In genomic region chr2:179686069-179686468, GRCh38 we compare ENCODE assay signal across 36 cellular contexts.
"Had no signal": no experiment of that assay in that cellular context is flagged by ENCODE, and none has a peak within 500 bp of the region (broad histone marks: within the 10 kb centered on the region; RNA-seq: fewer than 3 reads in every experiment).

No MANE protein-coding gene starts in this region.

- H3K9me3 ChIP-seq: MG63 had no signal

- H3K27me3 ChIP-seq: MG63 had no signal

- H3K36me3 ChIP-seq: MG63 had no signal

- DNase-seq: Karpas-422, Kasumi-1, MG63, MM.1S, MV-4-11, NCI-H1048, NCI-H1092, NCI-H1092 treated with DMSO at 0.1 percent for 48 hours, NCI-H1105, NCI-H1105 treated with DMSO at 0.1 percent for 48 hours, NCI-H1417, NCI-H1417 treated with DMSO at 0.1 percent for 48 hours, NCI-H1436, NCI-H1436 treated with DMSO at 0.1 percent for 48 hours, NCI-H146, NCI-H1694, NCI-H1694 treated with DMSO at 0.1 percent for 48 hours, NCI-H187, NCI-H187 treated with DMSO at 0.1 percent for 48 hours, NCI-H1930, NCI-H2029, NCI-H2029 treated with DMSO at 0.1 percent for 48 hours, NCI-H2081, NCI-H2081 treated with DMSO at 0.1 percent for 48 hours, NCI-H2107, NCI-H2171, NCI-H2171 treated with DMSO at 0.1 percent for 48 hours, NCI-H2227 treated with DMSO at 0.1 percent for 48 hours, NCI-H226, NCI-H345, NCI-H446, NCI-H446 treated with DMSO at 0.1 percent for 48 hours, NCI-H510A, NCI-H510A treated with DMSO at 0.1 percent for 48 hours, NCI-H524, NCI-H524 treated with DMSO at 0.1 percent for 48 hours had no signal

- H3K4me3 ChIP-seq: MG63 had no signal
